Comparison of ENCODE assay signal across 1 cellular context in genomic region chr10:5831446-5831782, GRCh38.
TF ChIP-seq lines count a peak whose summit lies in the region.

No MANE protein-coding gene starts in this region.

TF ChIP-seq in HepG2, 621 proteins besides CTCF, POLR2A, EP300 and RAD21 (continued from another document and continues in another):
- TF ChIP-seq, protein P1, sequence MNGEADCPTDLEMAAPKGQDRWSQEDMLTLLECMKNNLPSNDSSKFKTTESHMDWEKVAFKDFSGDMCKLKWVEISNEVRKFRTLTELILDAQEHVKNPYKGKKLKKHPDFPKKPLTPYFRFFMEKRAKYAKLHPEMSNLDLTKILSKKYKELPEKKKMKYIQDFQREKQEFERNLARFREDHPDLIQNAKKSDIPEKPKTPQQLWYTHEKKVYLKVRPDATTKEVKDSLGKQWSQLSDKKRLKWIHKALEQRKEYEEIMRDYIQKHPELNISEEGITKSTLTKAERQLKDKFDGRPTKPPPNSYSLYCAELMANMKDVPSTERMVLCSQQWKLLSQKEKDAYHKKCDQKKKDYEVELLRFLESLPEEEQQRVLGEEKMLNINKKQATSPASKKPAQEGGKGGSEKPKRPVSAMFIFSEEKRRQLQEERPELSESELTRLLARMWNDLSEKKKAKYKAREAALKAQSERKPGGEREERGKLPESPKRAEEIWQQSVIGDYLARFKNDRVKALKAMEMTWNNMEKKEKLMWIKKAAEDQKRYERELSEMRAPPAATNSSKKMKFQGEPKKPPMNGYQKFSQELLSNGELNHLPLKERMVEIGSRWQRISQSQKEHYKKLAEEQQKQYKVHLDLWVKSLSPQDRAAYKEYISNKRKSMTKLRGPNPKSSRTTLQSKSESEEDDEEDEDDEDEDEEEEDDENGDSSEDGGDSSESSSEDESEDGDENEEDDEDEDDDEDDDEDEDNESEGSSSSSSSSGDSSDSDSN (CRISPR knock-in tag; IDR thresholded peaks at IDR 0.05): peak; percentile 55; the same call in 1 of the 2 replicates
- TF ChIP-seq HMG20A (CRISPR knock-in tag; IDR thresholded peaks at IDR 0.05; ENCODE audit: borderline replicate concordance) (peak; percentile 55; the same call in 1 of the 2 replicates), ZNF138 (CRISPR knock-in tag; IDR thresholded peaks at IDR 0.05; ENCODE audit: low read depth) (no peak), MBD4 (IDR thresholded peaks at IDR 0.05; ENCODE audit: borderline replicate concordance, low read length) (no peak), ZBTB3 (CRISPR knock-in tag; IDR thresholded peaks at IDR 0.05; ENCODE audit: borderline replicate concordance, low read depth) (no peak), NFKB2 (CRISPR knock-in tag; IDR thresholded peaks at IDR 0.05; ENCODE audit: borderline replicate concordance) (peak; percentile 36; the same call in 1 of the 2 replicates), ZSCAN21 (CRISPR knock-in tag; IDR thresholded peaks at IDR 0.05; ENCODE audit: borderline replicate concordance) (no peak), HOXA3 (CRISPR knock-in tag; IDR thresholded peaks at IDR 0.05) (peak; percentile 50; the same call in 1 of the 2 replicates), ZMAT3 (CRISPR knock-in tag; conservative IDR thresholded peaks at IDR 0.05) (no peak), IRF2 (CRISPR knock-in tag; IDR thresholded peaks at IDR 0.05) (0 out of 2 replicates have a peak, but pooled peaks have one; percentile 16), PATZ1 (CRISPR knock-in tag; IDR thresholded peaks at IDR 0.05) (peak; percentile 62; the same call in 1 of the 2 replicates), YY1 (IDR thresholded peaks at IDR 0.05; ENCODE audit: insufficient read depth, insufficient replicate concordance, low read depth, low read length) (peak; percentile 54), NCOA2 (CRISPR knock-in tag; IDR thresholded peaks at IDR 0.05) (peak; percentile 46), ARNT (IDR thresholded peaks at IDR 0.05) (no peak), RFXAP (CRISPR knock-in tag; IDR thresholded peaks at IDR 0.05; ENCODE audit: borderline replicate concordance) (no peak), ARHGAP35 (CRISPR knock-in tag; IDR thresholded peaks at IDR 0.05; ENCODE audit: borderline replicate concordance) (no peak), CBX2 (IDR thresholded peaks at IDR 0.05; ENCODE audit: low read depth, low read length) (no peak), CBX2 (CRISPR knock-in tag; IDR thresholded peaks at IDR 0.05; ENCODE audit: low read depth) (no peak), HCFC1 (IDR thresholded peaks at IDR 0.05; ENCODE audit: low read depth, low read length) (no peak), ZNF501 (CRISPR knock-in tag; IDR thresholded peaks at IDR 0.05) (0 out of 2 replicates have a peak, but pooled peaks have one; percentile 33), TRIM24 (CRISPR knock-in tag; IDR thresholded peaks at IDR 0.05) (no peak), ZNF557 (CRISPR knock-in tag; IDR thresholded peaks at IDR 0.05) (no peak), SALL1 (CRISPR knock-in tag; IDR thresholded peaks at IDR 0.05) (peak; percentile 87), KDM1A (CRISPR knock-in tag; IDR thresholded peaks at IDR 0.05) (0 out of 2 replicates have a peak, but pooled peaks have one; percentile 50), FOXO1 (CRISPR knock-in tag; IDR thresholded peaks at IDR 0.05) (peak; percentile 43; the same call in 1 of the 2 replicates), DZIP1 (CRISPR knock-in tag; IDR thresholded peaks at IDR 0.05) (no peak), ZNF234 (CRISPR knock-in tag; conservative IDR thresholded peaks at IDR 0.05) (no peak), HNF1B (CRISPR knock-in tag; IDR thresholded peaks at IDR 0.05) (peak; percentile 64), ZNF362 (CRISPR knock-in tag; IDR thresholded peaks at IDR 0.05; ENCODE audit: borderline replicate concordance) (peak; percentile 38), ZNF747 (CRISPR knock-in tag; IDR thresholded peaks at IDR 0.05; ENCODE audit: borderline replicate concordance) (no peak), KLF16 (CRISPR knock-in tag; IDR thresholded peaks at IDR 0.05) (peak in 1 of 2 experiments; percentile 28; a peak in 1 of 4 replicates), ZNF83 (CRISPR knock-in tag; IDR thresholded peaks at IDR 0.05; ENCODE audit: borderline replicate concordance) (no peak), IKZF4 (CRISPR knock-in tag; IDR thresholded peaks at IDR 0.05; ENCODE audit: borderline replicate concordance, low read depth, not compliant biosample characterization) (no peak), SMAD1 (CRISPR knock-in tag; IDR thresholded peaks at IDR 0.05; ENCODE audit: borderline replicate concordance, low read depth) (no peak), RCOR2 (CRISPR knock-in tag; IDR thresholded peaks at IDR 0.05) (no peak; the same call in 1 of the 2 replicates), SMC3 (IDR thresholded peaks at IDR 0.05; ENCODE audit: low read length) (no peak), ZKSCAN8 (CRISPR knock-in tag; IDR thresholded peaks at IDR 0.05; ENCODE audit: borderline replicate concordance) (peak; percentile 42; the same call in 1 of the 2 replicates), ZNF124 (CRISPR knock-in tag; IDR thresholded peaks at IDR 0.05) (no peak), CREM (IDR thresholded peaks at IDR 0.05) (no peak), CREM (CRISPR knock-in tag; IDR thresholded peaks at IDR 0.05) (no peak), ZNF703 (CRISPR knock-in tag; IDR thresholded peaks at IDR 0.05; ENCODE audit: borderline replicate concordance) (0 out of 2 replicates have a peak, but pooled peaks have one; percentile 35), ZMYM3 (CRISPR knock-in tag; IDR thresholded peaks at IDR 0.05) (peak; percentile 56; the same call in 1 of the 2 replicates), ZNF331 (CRISPR knock-in tag; IDR thresholded peaks at IDR 0.05) (peak; percentile 38; the same call in 1 of the 2 replicates), ZFP91 (CRISPR knock-in tag; IDR thresholded peaks at IDR 0.05; ENCODE audit: borderline replicate concordance) (peak; percentile 48; the same call in 1 of the 2 replicates), REPIN1 (CRISPR knock-in tag; IDR thresholded peaks at IDR 0.05; ENCODE audit: borderline replicate concordance, low read depth) (no peak), CEBPG (CRISPR knock-in tag; IDR thresholded peaks at IDR 0.05) (peak; percentile 32; the same call in 1 of the 2 replicates), EHMT2 (IDR thresholded peaks at IDR 0.05; ENCODE audit: borderline replicate concordance, low read depth, low read length) (no peak)
- TF ChIP-seq, protein P2, sequence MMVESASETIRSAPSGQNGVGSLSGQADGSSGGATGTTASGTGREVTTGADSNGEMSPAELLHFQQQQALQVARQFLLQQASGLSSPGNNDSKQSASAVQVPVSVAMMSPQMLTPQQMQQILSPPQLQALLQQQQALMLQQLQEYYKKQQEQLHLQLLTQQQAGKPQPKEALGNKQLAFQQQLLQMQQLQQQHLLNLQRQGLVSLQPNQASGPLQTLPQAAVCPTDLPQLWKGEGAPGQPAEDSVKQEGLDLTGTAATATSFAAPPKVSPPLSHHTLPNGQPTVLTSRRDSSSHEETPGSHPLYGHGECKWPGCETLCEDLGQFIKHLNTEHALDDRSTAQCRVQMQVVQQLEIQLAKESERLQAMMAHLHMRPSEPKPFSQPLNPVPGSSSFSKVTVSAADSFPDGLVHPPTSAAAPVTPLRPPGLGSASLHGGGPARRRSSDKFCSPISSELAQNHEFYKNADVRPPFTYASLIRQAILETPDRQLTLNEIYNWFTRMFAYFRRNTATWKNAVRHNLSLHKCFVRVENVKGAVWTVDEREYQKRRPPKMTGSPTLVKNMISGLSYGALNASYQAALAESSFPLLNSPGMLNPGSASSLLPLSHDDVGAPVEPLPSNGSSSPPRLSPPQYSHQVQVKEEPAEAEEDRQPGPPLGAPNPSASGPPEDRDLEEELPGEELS (CRISPR knock-in tag; IDR thresholded peaks at IDR 0.05): peak; percentile 34; the same call in 1 of the 2 replicates
- TF ChIP-seq, protein P3, sequence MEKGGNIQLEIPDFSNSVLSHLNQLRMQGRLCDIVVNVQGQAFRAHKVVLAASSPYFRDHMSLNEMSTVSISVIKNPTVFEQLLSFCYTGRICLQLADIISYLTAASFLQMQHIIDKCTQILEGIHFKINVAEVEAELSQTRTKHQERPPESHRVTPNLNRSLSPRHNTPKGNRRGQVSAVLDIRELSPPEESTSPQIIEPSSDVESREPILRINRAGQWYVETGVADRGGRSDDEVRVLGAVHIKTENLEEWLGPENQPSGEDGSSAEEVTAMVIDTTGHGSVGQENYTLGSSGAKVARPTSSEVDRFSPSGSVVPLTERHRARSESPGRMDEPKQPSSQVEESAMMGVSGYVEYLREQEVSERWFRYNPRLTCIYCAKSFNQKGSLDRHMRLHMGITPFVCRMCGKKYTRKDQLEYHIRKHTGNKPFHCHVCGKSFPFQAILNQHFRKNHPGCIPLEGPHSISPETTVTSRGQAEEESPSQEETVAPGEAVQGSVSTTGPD (CRISPR knock-in tag; IDR thresholded peaks at IDR 0.05): no peak
- TF ChIP-seq, protein P4, sequence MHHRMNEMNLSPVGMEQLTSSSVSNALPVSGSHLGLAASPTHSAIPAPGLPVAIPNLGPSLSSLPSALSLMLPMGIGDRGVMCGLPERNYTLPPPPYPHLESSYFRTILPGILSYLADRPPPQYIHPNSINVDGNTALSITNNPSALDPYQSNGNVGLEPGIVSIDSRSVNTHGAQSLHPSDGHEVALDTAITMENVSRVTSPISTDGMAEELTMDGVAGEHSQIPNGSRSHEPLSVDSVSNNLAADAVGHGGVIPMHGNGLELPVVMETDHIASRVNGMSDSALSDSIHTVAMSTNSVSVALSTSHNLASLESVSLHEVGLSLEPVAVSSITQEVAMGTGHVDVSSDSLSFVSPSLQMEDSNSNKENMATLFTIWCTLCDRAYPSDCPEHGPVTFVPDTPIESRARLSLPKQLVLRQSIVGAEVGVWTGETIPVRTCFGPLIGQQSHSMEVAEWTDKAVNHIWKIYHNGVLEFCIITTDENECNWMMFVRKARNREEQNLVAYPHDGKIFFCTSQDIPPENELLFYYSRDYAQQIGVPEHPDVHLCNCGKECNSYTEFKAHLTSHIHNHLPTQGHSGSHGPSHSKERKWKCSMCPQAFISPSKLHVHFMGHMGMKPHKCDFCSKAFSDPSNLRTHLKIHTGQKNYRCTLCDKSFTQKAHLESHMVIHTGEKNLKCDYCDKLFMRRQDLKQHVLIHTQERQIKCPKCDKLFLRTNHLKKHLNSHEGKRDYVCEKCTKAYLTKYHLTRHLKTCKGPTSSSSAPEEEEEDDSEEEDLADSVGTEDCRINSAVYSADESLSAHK (CRISPR knock-in tag; IDR thresholded peaks at IDR 0.05; ENCODE audit: borderline replicate concordance): no peak
